Comparison of ENCODE assay signal across 23 cellular contexts in the genomic region with DNA sequence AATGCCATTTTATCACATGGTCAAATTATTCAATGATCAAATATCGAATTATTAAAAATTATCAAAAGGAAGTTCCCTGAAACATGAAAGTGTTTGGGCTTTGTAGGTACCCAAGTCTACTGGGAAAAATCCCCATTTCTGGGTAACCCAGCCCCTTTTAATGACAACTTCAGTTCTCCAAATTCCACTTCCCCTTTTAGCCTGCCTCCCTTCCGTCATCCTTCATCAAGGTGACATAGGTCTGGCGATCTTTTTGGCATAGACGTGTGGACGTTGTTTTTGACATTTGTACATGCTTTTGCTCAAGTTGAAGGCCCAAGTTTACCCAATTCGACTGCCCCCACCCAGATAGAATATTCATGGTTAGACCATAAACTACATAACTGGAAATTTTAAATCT.
"Had no signal": no experiment of that assay in that cellular context is flagged by ENCODE, and none has a peak within 500 bp of the region (broad histone marks: within the 10 kb centered on the region; RNA-seq: fewer than 3 reads in every experiment).

No MANE protein-coding gene starts in this region.

- H3K27ac ChIP-seq: epithelial cell of prostate, left lung, ovary, prostate gland, spleen, tibial artery, WERI-Rb-1 had no signal

- H3K27ac Mint-ChIP-seq: activated naive CD4-positive, alpha-beta T cell treated with anti-CD3 and anti-CD28 coated beads, Interleukin-2, amount 50 U/mL, for 72 hours; activated T-cell treated with anti-CD3 and anti-CD28 coated beads, Interleukin-2, amount 50 U/mL, for 24 hours; activated T-helper 17 cell treated with anti-CD3 and anti-CD28 coated beads, Interleukin-2, amount 50 U/mL, for 72 hours; brain; mesothelial cell of epicardium; natural killer cell treated with Interleukin-12 subunit alpha and Interleukin-12 subunit beta and Interleukin-15 and Interleukin-18, amount 100 ng/mL, for 72 hours; stimulated activated naive CD8-positive, alpha-beta T cell treated with anti-CD3 and anti-CD28 coated beads, Interleukin-15, amount 100 ng/mL, for 72 hours; T-helper 2 cell treated with Interferon-gamma antibody and Interleukin-4, amounts not matched to agents 5 μg/mL and 100 μg/mL, for 36 hours had no signal

- H3K36me3 ChIP-seq: left lung, ovary, prostate gland, spleen, tibial artery, WERI-Rb-1 had no signal

- H3K36me3 Mint-ChIP-seq: brain; mesothelial cell of epicardium; natural killer cell treated with Interleukin-12 subunit alpha and Interleukin-12 subunit beta and Interleukin-15 and Interleukin-18, amount 100 ng/mL, for 72 hours had no signal

- H3K27me3 ChIP-seq: left lung, ovary, spleen, tibial artery had no signal

- H3K27me3 Mint-ChIP-seq: activated T-cell treated with anti-CD3 and anti-CD28 coated beads, Interleukin-2, amount 50 U/mL, for 24 hours; activated T-helper 17 cell treated with anti-CD3 and anti-CD28 coated beads, Interleukin-2, amount 50 U/mL, for 72 hours; stimulated activated naive CD8-positive, alpha-beta T cell treated with anti-CD3 and anti-CD28 coated beads, Interleukin-15, amount 100 ng/mL, for 72 hours had no signal

- H3K4me3 Mint-ChIP-seq: activated T-cell treated with anti-CD3 and anti-CD28 coated beads, Interleukin-2, amount 50 U/mL, for 24 hours; activated T-helper 17 cell treated with anti-CD3 and anti-CD28 coated beads, Interleukin-2, amount 50 U/mL, for 72 hours; brain; mesothelial cell of epicardium; natural killer cell treated with Interleukin-12 subunit alpha and Interleukin-12 subunit beta and Interleukin-15 and Interleukin-18, amount 100 ng/mL, for 72 hours; stimulated activated naive CD8-positive, alpha-beta T cell treated with anti-CD3 and anti-CD28 coated beads, Interleukin-15, amount 100 ng/mL, for 72 hours; T-helper 2 cell treated with Interferon-gamma antibody and Interleukin-4, amounts not matched to agents 5 μg/mL and 100 μg/mL, for 36 hours had no signal

- H3K9me3 ChIP-seq: left lung, ovary, prostate gland, spleen, tibial artery had no signal

- H3K9me3 Mint-ChIP-seq: activated naive CD4-positive, alpha-beta T cell treated with anti-CD3 and anti-CD28 coated beads, Interleukin-2, amount 50 U/mL, for 72 hours; activated T-cell treated with anti-CD3 and anti-CD28 coated beads, Interleukin-2, amount 50 U/mL, for 24 hours; activated T-helper 17 cell treated with anti-CD3 and anti-CD28 coated beads, Interleukin-2, amount 50 U/mL, for 72 hours; mesothelial cell of epicardium; natural killer cell treated with Interleukin-12 subunit alpha and Interleukin-12 subunit beta and Interleukin-15 and Interleukin-18, amount 100 ng/mL, for 72 hours; T-helper 2 cell treated with Interferon-gamma antibody and Interleukin-4, amounts not matched to agents 5 μg/mL and 100 μg/mL, for 36 hours had no signal

- DNase-seq: activated CD4-positive, alpha-beta T cell treated with anti-CD3 and anti-CD28 coated beads, Interleukin-2, amount 50 U/mL, for 4 hours; activated CD8-positive, alpha-beta memory T cell treated with anti-CD3 and anti-CD28 coated beads for 24 hours; activated CD8-positive, alpha-beta memory T cell treated with anti-CD3 and anti-CD28 coated beads, Interleukin-2, amount 50 U/mL, for 4 hours; activated T-cell treated with anti-CD3 and anti-CD28 coated beads, Interleukin-2, amount 50 U/mL, for 24 hours; aorta; hippocampal formation; kidney glomerular epithelial cell; left lung; ovary; spleen; stimulated activated CD4-positive, alpha-beta T cell treated with anti-CD3 and anti-CD28 coated beads, Interleukin-4, amount 100 ng/mL, for 24 hours; stimulated activated naive CD8-positive, alpha-beta T cell treated with anti-CD3 and anti-CD28 coated beads, Interleukin-15, amount 100 ng/mL, for 72 hours; tibial artery; WERI-Rb-1 had no signal

- H3K4me3 ChIP-seq: left lung, lung, ovary, prostate gland, spleen, tibial artery had no signal

- ATAC-seq: activated naive CD4-positive, alpha-beta T cell treated with anti-CD3 and anti-CD28 coated beads, Interleukin-2, amount 50 U/mL, for 72 hours; activated T-helper 17 cell treated with anti-CD3 and anti-CD28 coated beads, Interleukin-2, amount 50 U/mL, for 72 hours; left lung; natural killer cell treated with Interleukin-12 subunit alpha and Interleukin-12 subunit beta and Interleukin-15 and Interleukin-18, amount 100 ng/mL, for 72 hours; stimulated activated naive CD8-positive, alpha-beta T cell treated with anti-CD3 and anti-CD28 coated beads, Interleukin-15, amount 100 ng/mL, for 72 hours had no signal

- H3K4me1 ChIP-seq: left lung, prostate gland, tibial artery had no signal

- H3K4me1 Mint-ChIP-seq: stimulated activated naive CD8-positive, alpha-beta T cell treated with anti-CD3 and anti-CD28 coated beads, Interleukin-15, amount 100 ng/mL, for 72 hours had no signal
